Comparison of ENCODE assay signal across 9 cellular contexts in genomic region chr1:17438176-17438976, GRCh38. TPM values are rescaled to one million over a fixed set of nuclear protein-coding genes. Genes with fewer than 3 reads are reported as not detected.
DNase-seq lines count a peak whose midpoint lies in the region; ATAC-seq, FAIRE-seq and TF ChIP-seq lines count a peak whose summit lies in the region.
"Had no signal": no experiment of that assay in that cellular context is flagged by ENCODE, and none has a peak within 500 bp of the region (broad histone marks: within the 10 kb centered on the region; RNA-seq: fewer than 3 reads in every experiment).

No MANE protein-coding gene starts in this region.

- H3K4me3 ChIP-seq in Jurkat, Clone E6-1 (ENCODE audit: low read length): peak overlapping the region; percentile 89

- peaks cover 2% of the 10 kb centered on the region for H3K27me3 Mint-ChIP-seq in activated naive CD8-positive, alpha-beta T cell treated with anti-CD3 and anti-CD28 coated beads, Interleukin-2, amount 50 U/mL, for 24 hours

- peak overlapping the region; percentile 96 for H3K27ac ChIP-seq in C4-2B

- TF ChIP-seq CTCF in C4-2B (conservative IDR thresholded peaks at IDR 0.05): no peak

- no peak for FAIRE-seq in urothelium cell line (lab: Jason Lieb, UNC)
- FAIRE-seq: TTC549 had no signal

- intact Hi-C loops in left cardiac atrium (cut with DNase I) (loop anchor here in 1 of 2 donors (10.0 kb wide), 1 partner anchor 166 kb away; no protein-coding TSS in a partner anchor), posterior vena cava (cut with DNase I) (no loop called here)

- peak; percentile 43 for ATAC-seq in GM19455 (IDR thresholded peaks at IDR 0.05; ENCODE audit: unreplicated experiment)
- ATAC-seq in activated naive CD8-positive, alpha-beta T cell treated with anti-CD3 and anti-CD28 coated beads, Interleukin-2, amount 50 U/mL, for 24 hours: peak; percentile 51
- ATAC-seq in left cardiac atrium: peak; percentile 32 to 65

- peaks cover 37% of the 10 kb centered on the region for H3K36me3 Mint-ChIP-seq in activated naive CD8-positive, alpha-beta T cell treated with anti-CD3 and anti-CD28 coated beads, Interleukin-2, amount 50 U/mL, for 24 hours (ENCODE audit: low read depth)

- no peaks in the 10 kb centered on the region for H3K9me3 Mint-ChIP-seq in activated naive CD8-positive, alpha-beta T cell treated with anti-CD3 and anti-CD28 coated beads, Interleukin-2, amount 50 U/mL, for 24 hours

- H3K4me3 Mint-ChIP-seq in activated naive CD8-positive, alpha-beta T cell treated with anti-CD3 and anti-CD28 coated beads, Interleukin-2, amount 50 U/mL, for 24 hours: peak overlapping the region; percentile 95

- H3K4me1 Mint-ChIP-seq in activated naive CD8-positive, alpha-beta T cell treated with anti-CD3 and anti-CD28 coated beads, Interleukin-2, amount 50 U/mL, for 24 hours: peaks cover 57% of the 10 kb centered on the region

- DNase-seq in Jurkat, Clone E6-1 (ENCODE audit: low read depth, low spot score): peak; percentile 52
- peak; percentile 49 for DNase-seq in SW480 (ENCODE audit: low spot score)
- peak; percentile 88 for DNase-seq in activated naive CD8-positive, alpha-beta T cell treated with anti-CD3 and anti-CD28 coated beads, Interleukin-2, amount 50 U/mL, for 24 hours
- peak; percentile 81 for DNase-seq in left cardiac atrium
- DNase-seq in posterior vena cava (ENCODE audit: low spot score): peak; percentile 92
- DNase-seq in urothelium cell line (ENCODE audit: low spot score): peak; percentile 64

- H3K27ac Mint-ChIP-seq in activated naive CD8-positive, alpha-beta T cell treated with anti-CD3 and anti-CD28 coated beads, Interleukin-2, amount 50 U/mL, for 24 hours: peak overlapping the region; percentile 96

RNA-seq across cellular contexts. Expression of gene RCC2, which starts 1.1 kb away (rescaled TPM):
- 94.1 TPM for polyA plus RNA-seq in Jurkat, Clone E6-1 (2012; ENCODE audit: insufficient read depth, insufficient read length)
- total RNA-seq in left cardiac atrium (10 to 100 TPM; 15.6 to 20.8 TPM), posterior vena cava (10 to 100 TPM; 17.3 to 22.2 TPM)

Comparison
In these comparisons a context has a peak if more than half of its experiments do, and no peak if none do; other contexts are left out.
1. Peak in every context shown above with its lines: DNase-seq, ATAC-seq, H3K4me3 ChIP-seq and H3K27ac ChIP-seq.